ENCODE assay signal across 7 cellular contexts in genomic region chr20:34312544-34313217, GRCh38. TPM values are rescaled to one million over a fixed set of nuclear protein-coding genes. Genes with fewer than 3 reads are reported as not detected.
A peak's percentile ranks its signal among the peaks of the same experiment; 100 is the strongest.
DNase-seq lines count a peak whose midpoint lies in the region; ATAC-seq and TF ChIP-seq lines count a peak whose summit lies in the region.

No MANE protein-coding gene starts in this region.

- H3K27me3 Mint-ChIP-seq in MCF 10A (ENCODE audit: insufficient read depth, unreplicated experiment): no peaks in the 10 kb centered on the region

- peak; percentile 100 for TF ChIP-seq CTCF in GM13977 (IDR thresholded peaks at IDR 0.05; ENCODE audit: extremely low read depth, insufficient read depth, missing control alignments)
- TF ChIP-seq CTCF in VCaP (conservative IDR thresholded peaks at IDR 0.05): peak; percentile 99
- TF ChIP-seq CTCF in MCF 10A (IDR thresholded peaks at IDR 0.05; ENCODE audit: unreplicated experiment): peak; percentile 100

- CTCF ChIA-PET in MCF 10A (lab: Yijun Ruan, JAX): interaction anchor here (0.5 to 5.7 kb wide), 105 partner anchors 8 to 854 kb away, joined by 3 to 58 read pairs (median 6); partner anchors contain the start of genes AHCY, DYNLRB1, ITCH and MAP1LC3A

- peak; percentile 93 for ATAC-seq in HG03095 (IDR thresholded peaks at IDR 0.05; ENCODE audit: unreplicated experiment)

- in situ Hi-C loops in GM13977 (cut with MboI; ENCODE audit: low pct_unique_long_range_greater_than_20kb, low sequenced_read_pairs, unreplicated experiment): loop anchor here (10.0 to 25.0 kb wide), 2 partner anchors 202 to 400 kb away; partner anchors contain the start of genes DYNLRB1 and TP53INP2

- DNase-seq in GM13977 (ENCODE audit: low spot score) (peak; percentile 87), NCI-H2196 (lab: John Stamatoyannopoulos, UW; ENCODE audit: unreplicated experiment) (peak; percentile 91), MCF 10A (ENCODE audit: unreplicated experiment) (peak; percentile 91), iPS-NIHi11 (ENCODE audit: low spot score) (peak; percentile 87)
- peak; percentile 79 to 86 for DNase-seq in stimulated activated CD4-positive, alpha-beta T cell treated with anti-CD3 and anti-CD28 coated beads, Interleukin-12 subunit alpha, Interleukin-12 subunit beta, amount 100 ng/mL, for 24 hours (ENCODE audit: low read depth in 2 of 2)

- peak overlapping the region; percentile 35 for H3K4me3 Mint-ChIP-seq in MCF 10A (ENCODE audit: unreplicated experiment)

- peaks cover 5% of the 10 kb centered on the region for H3K36me3 Mint-ChIP-seq in MCF 10A (ENCODE audit: insufficient read depth, unreplicated experiment)

- no TSS peak for BruUV-seq in MCF 10A (replicated peaks; lab: Mats Ljungman, UMichigan)

- H3K4me1 Mint-ChIP-seq in MCF 10A (ENCODE audit: insufficient read depth, unreplicated experiment): peaks cover 37% of the 10 kb centered on the region

- POLR2A ChIA-PET in MCF 10A (lab: Yijun Ruan, JAX): interaction anchor here (0.6 to 3.9 kb wide), 21 partner anchors 10 to 635 kb away, joined by 3 to 64 read pairs (median 5); partner anchors contain the start of genes AHCY, DYNLRB1 and ITCH

- H3K9me3 Mint-ChIP-seq in MCF 10A (ENCODE audit: unreplicated experiment): no peaks in the 10 kb centered on the region

- intact Hi-C loops in MCF 10A (cut with micrococcal nuclease): loop anchor here (1.0 to 5.0 kb wide), 7 partner anchors 50 to 456 kb away; partner anchors contain the start of gene ITCH

- H3K27ac Mint-ChIP-seq in MCF 10A (ENCODE audit: low read depth, unreplicated experiment): no peak overlapping the region

- H3K27ac ChIP-seq in VCaP: peak overlapping the region; percentile 55; the same call in 1 of the 2 replicates

RNA-seq across cellular contexts. Expression of gene AHCY, which starts 9.5 kb away (rescaled TPM):
- 101 and 175 TPM in 2 replicates for total RNA-seq in MCF 10A (2022)

RNA-seq across cellular contexts. Expression of gene ITCH, which starts 50.4 kb away (rescaled TPM):
- 57.3 and 68.3 TPM in 2 replicates for total RNA-seq in MCF 10A (2022)

Comparison
In these comparisons a context has a peak if more than half of its experiments do, and no peak if none do; other contexts are left out.
1. Peak in every context shown above with its lines: DNase-seq, ATAC-seq and H3K27ac ChIP-seq.